19 cellular contexts compared by ENCODE assay signal in genomic region chr4:6681191-6681590, GRCh38. TPM values are rescaled to one million over a fixed set of nuclear protein-coding genes. Genes with fewer than 3 reads are reported as not detected.
DNase-seq lines count a peak whose midpoint lies in the region; ATAC-seq, FAIRE-seq and TF ChIP-seq lines count a peak whose summit lies in the region.
"Had no signal": no experiment of that assay in that cellular context is flagged by ENCODE, and none has a peak within 500 bp of the region (broad histone marks: within the 10 kb centered on the region; RNA-seq: fewer than 3 reads in every experiment).

No MANE protein-coding gene starts in this region.

- H3K27me3 Mint-ChIP-seq in activated T-helper 1 cell treated with anti-CD3 and anti-CD28 coated beads, Interleukin-12 subunit alpha, Interleukin-12 subunit beta, Interleukin-2, Interleukin-4 antibody, amounts not matched to agents 30 ng/mL and 10 ng/mL and 1 ng/mL, durations not matched to agents 14 hours and 24 hours and 36 hours (ENCODE audit: insufficient read depth) = no peaks in the 10 kb centered on the region
- H3K27me3 Mint-ChIP-seq: progenitor cell of endocrine pancreas had no signal

- H3K36me3 Mint-ChIP-seq in activated T-helper 1 cell treated with anti-CD3 and anti-CD28 coated beads, Interleukin-12 subunit alpha, Interleukin-12 subunit beta, Interleukin-2, Interleukin-4 antibody, amounts not matched to agents 30 ng/mL and 10 ng/mL and 1 ng/mL, durations not matched to agents 14 hours and 24 hours and 36 hours (ENCODE audit: low read depth) = peaks cover 37% of the 10 kb centered on the region

- no peaks in the 10 kb centered on the region for H3K9me3 Mint-ChIP-seq in activated T-helper 1 cell treated with anti-CD3 and anti-CD28 coated beads, Interleukin-12 subunit alpha, Interleukin-12 subunit beta, Interleukin-2, Interleukin-4 antibody, amounts not matched to agents 30 ng/mL and 10 ng/mL and 1 ng/mL, durations not matched to agents 14 hours and 24 hours and 36 hours

- 79% methylated on average over 6 of the region's 9 CpGs for WGBS in A549 (ENCODE audit: missing lambda C conversion rate)

- no peak overlapping the region for H3K4me3 Mint-ChIP-seq in activated T-helper 1 cell treated with anti-CD3 and anti-CD28 coated beads, Interleukin-12 subunit alpha, Interleukin-12 subunit beta, Interleukin-2, Interleukin-4 antibody, amounts not matched to agents 30 ng/mL and 10 ng/mL and 1 ng/mL, durations not matched to agents 14 hours and 24 hours and 36 hours

- TF ChIP-seq POLR2A in A549 (IDR thresholded peaks at IDR 0.05; ENCODE audit: low read length) = no peak

- CTCF ChIA-PET in A549 (lab: Yijun Ruan, JAX) = interaction anchor here (1.1 to 2.5 kb wide), 6 partner anchors 8 to 350 kb away, joined by 3 to 9 read pairs (median 4); partner anchors contain the start of gene MRFAP1

- no peak overlapping the region for H3K4me2 ChIP-seq in A549

- FAIRE-seq in A549 (lab: Jason Lieb, UNC) = no peak
- FAIRE-seq: kidney had no signal

- H3K4me1 Mint-ChIP-seq in activated T-helper 1 cell treated with anti-CD3 and anti-CD28 coated beads, Interleukin-12 subunit alpha, Interleukin-12 subunit beta, Interleukin-2, Interleukin-4 antibody, amounts not matched to agents 30 ng/mL and 10 ng/mL and 1 ng/mL, durations not matched to agents 14 hours and 24 hours and 36 hours (ENCODE audit: low read depth) = peaks cover 32% of the 10 kb centered on the region

- intact Hi-C loops in activated T-helper 1 cell treated with anti-CD3 and anti-CD28 coated beads, Interleukin-12 subunit alpha, Interleukin-12 subunit beta, Interleukin-2, Interleukin-4 antibody, amounts not matched to agents 30 ng/mL and 10 ng/mL and 1 ng/mL, durations not matched to agents 14 hours and 24 hours and 36 hours (cut with micrococcal nuclease) = no loop called here

- TF ChIP-seq EP300 in A549 (IDR thresholded peaks at IDR 0.05) = no peak

- H3K9me3 ChIP-seq in A549 = no peaks in the 10 kb centered on the region
- H3K9me3 ChIP-seq: SJSA1, tibial artery had no signal

- no peaks in the 10 kb centered on the region for H3K27me3 ChIP-seq in foreskin keratinocyte
- H3K27me3 ChIP-seq: SJSA1, tibial artery had no signal

- peak; percentile 36; the same call in 2 of the 3 replicates for TF ChIP-seq CTCF in A549 (IDR thresholded peaks at IDR 0.05)
- TF ChIP-seq CTCF in GM10266 (IDR thresholded peaks at IDR 0.05; ENCODE audit: control insufficient read depth, insufficient read depth, low read depth, missing control alignments) = peak; percentile 23
- peak; percentile 54 for TF ChIP-seq CTCF in foreskin keratinocyte (conservative IDR thresholded peaks at IDR 0.05)

- no peak for TF ChIP-seq RAD21 in A549 (conservative IDR thresholded peaks at IDR 0.05 in 1 of 2, IDR thresholded peaks at IDR 0.05 in 1 of 2)

- ATAC-seq in A549 (peak; percentile 35 to 65; a peak in 4 of 6 replicates), foreskin keratinocyte (peak; percentile 12), HG03095 (IDR thresholded peaks at IDR 0.05; ENCODE audit: unreplicated experiment) (no peak)

- H3K4me1 ChIP-seq in A549 = peaks cover 6% of the 10 kb centered on the region; the same call in 2 of the 3 replicates
- no peaks in the 10 kb centered on the region for H3K4me1 ChIP-seq in foreskin keratinocyte

- no peak overlapping the region for H3K4me3 ChIP-seq in A549
- H3K4me3 ChIP-seq: SJSA1, tibial artery had no signal

- DNase-seq in A549 (ENCODE audit: low read depth in 1 of 2, low spot score in 1 of 2) (no peak), GM10266 (ENCODE audit: extremely low spot score) (no peak), OCI-M1 (lab: John Stamatoyannopoulos, UW) (peak; percentile 34), foreskin keratinocyte (no peak), NAMALWA (ENCODE audit: low spot score) (no peak), MV-4-11 (lab: John Stamatoyannopoulos, UW) (no peak)
- no peak for DNase-seq in activated T-helper 1 cell treated with anti-CD3 and anti-CD28 coated beads, Interleukin-12 subunit alpha, Interleukin-12 subunit beta, Interleukin-2, Interleukin-4 antibody, amounts not matched to agents 30 ng/mL and 10 ng/mL and 1 ng/mL, durations not matched to agents 14 hours and 24 hours and 36 hours (ENCODE audit: low spot score)
- DNase-seq: activated CD8-positive, alpha-beta memory T cell treated with anti-CD3 and anti-CD28 coated beads, Interleukin-2, amount 50 U/mL, for 48 hours; AML-193; head of caudate nucleus; KBM-7; kidney; NCI-H187 treated with DMSO at 0.1 percent for 48 hours; NCI-H748 treated with DMSO at 0.1 percent for 48 hours; tibial artery had no signal

- POLR2A ChIA-PET in A549 (lab: Yijun Ruan, JAX) = no interaction called here

- H3K27ac ChIP-seq in A549 = no peak overlapping the region
- no peak overlapping the region for H3K27ac ChIP-seq in foreskin keratinocyte
- H3K27ac ChIP-seq: SJSA1, tibial artery had no signal

- no peak overlapping the region for H3K27ac Mint-ChIP-seq in activated T-helper 1 cell treated with anti-CD3 and anti-CD28 coated beads, Interleukin-12 subunit alpha, Interleukin-12 subunit beta, Interleukin-2, Interleukin-4 antibody, amounts not matched to agents 30 ng/mL and 10 ng/mL and 1 ng/mL, durations not matched to agents 14 hours and 24 hours and 36 hours
- H3K27ac Mint-ChIP-seq: progenitor cell of endocrine pancreas had no signal

TF ChIP-seq in A549, 52 proteins besides CTCF, POLR2A, EP300 and RAD21 (continues in another document):
- TF ChIP-seq HDAC2 (IDR thresholded peaks at IDR 0.05) (no peak), HOXB13 (CRISPR knock-in tag; IDR thresholded peaks at IDR 0.05; ENCODE audit: low read depth) (no peak)

RNA-seq across cellular contexts. Expression of gene S100P, which starts 12.5 kb away (rescaled TPM):
- polyA plus RNA-seq in A549 (2011; rRNA removed) (171 and 291 TPM in 2 replicates), A549 (2017; fragmentation: RNase III; extraction: RNeasy Plus Mini Kit Qiagen cat#74134 plus additional on column Dnase treatment) (11.4 to 20.9 TPM (median 16.0 TPM) in 3 replicates), foreskin keratinocyte (0.27 TPM in 1 of 2 replicates, not detected in the other)
- polyA plus RNA-seq in A549 (2012; cell fraction: cytosol; rRNA removed) = 46.4 and 54.2 TPM in 2 replicates
- polyA plus RNA-seq in A549 (2012; cell fraction: nucleus; rRNA removed) = 11.5 and 12.5 TPM in 2 replicates
- polyA minus RNA-seq in A549 (2011; rRNA and poly(A)+ RNA removed) = 20.1 and 28.1 TPM in 2 replicates
- total RNA-seq in foreskin keratinocyte = 1.1 TPM in 1 of 2 replicates, not detected in the other
- 1.7 and 1.9 TPM in 2 replicates for total RNA-seq in activated T-helper 1 cell treated with anti-CD3 and anti-CD28 coated beads, Interleukin-12 subunit alpha, Interleukin-12 subunit beta, Interleukin-2, Interleukin-4 antibody, amounts not matched to agents 30 ng/mL and 10 ng/mL and 1 ng/mL, durations not matched to agents 14 hours and 24 hours and 36 hours
- total RNA-seq: Daoy, kidney, SJSA1 had no signal

RNA-seq across cellular contexts. Expression of gene MRFAP1L1, which starts 28.5 kb away (rescaled TPM):
- 42.8 and 78.2 TPM in 2 replicates for polyA plus RNA-seq in A549 (2011; rRNA removed)
- 20.7 and 30.2 TPM in 2 replicates for polyA plus RNA-seq in A549 (2012; cell fraction: cytosol; rRNA removed)
- polyA plus RNA-seq in A549 (2012; cell fraction: nucleus; rRNA removed) = 8.3 and 12.5 TPM in 2 replicates
- 41.3 to 46.7 TPM (median 46.1 TPM) in 3 replicates for polyA plus RNA-seq in A549 (2017; fragmentation: RNase III; extraction: RNeasy Plus Mini Kit Qiagen cat#74134 plus additional on column Dnase treatment)
- 10.5 and 13.6 TPM in 2 replicates for polyA minus RNA-seq in A549 (2011; rRNA and poly(A)+ RNA removed)
- total RNA-seq in foreskin keratinocyte = 48.2 and 53.9 TPM in 2 replicates
- 45.3 and 49.5 TPM in 2 replicates for polyA plus RNA-seq in foreskin keratinocyte
- 51.7 and 53.9 TPM in 2 replicates for total RNA-seq in activated T-helper 1 cell treated with anti-CD3 and anti-CD28 coated beads, Interleukin-12 subunit alpha, Interleukin-12 subunit beta, Interleukin-2, Interleukin-4 antibody, amounts not matched to agents 30 ng/mL and 10 ng/mL and 1 ng/mL, durations not matched to agents 14 hours and 24 hours and 36 hours

RNA-seq across cellular contexts. Expression of gene BLOC1S4, which starts 34.8 kb away (rescaled TPM):
- polyA plus RNA-seq in A549 (2011; rRNA removed) (11.7 and 13.2 TPM in 2 replicates), A549 (2017; fragmentation: RNase III; extraction: RNeasy Plus Mini Kit Qiagen cat#74134 plus additional on column Dnase treatment) (11.4 to 13.9 TPM (median 12.6 TPM) in 3 replicates), foreskin keratinocyte (11.5 and 12.4 TPM in 2 replicates)
- polyA plus RNA-seq in A549 (2012; cell fraction: cytosol; rRNA removed) = 18.8 and 26.6 TPM in 2 replicates
- 15.6 and 21.2 TPM in 2 replicates for polyA plus RNA-seq in A549 (2012; cell fraction: nucleus; rRNA removed)
- 4.0 and 4.8 TPM in 2 replicates for polyA minus RNA-seq in A549 (2011; rRNA and poly(A)+ RNA removed)
- total RNA-seq in foreskin keratinocyte = 7.8 and 8.5 TPM in 2 replicates
- total RNA-seq in activated T-helper 1 cell treated with anti-CD3 and anti-CD28 coated beads, Interleukin-12 subunit alpha, Interleukin-12 subunit beta, Interleukin-2, Interleukin-4 antibody, amounts not matched to agents 30 ng/mL and 10 ng/mL and 1 ng/mL, durations not matched to agents 14 hours and 24 hours and 36 hours = 21.5 and 23.6 TPM in 2 replicates

RNA-seq across cellular contexts. Expression of gene MRFAP1, which starts 40.7 kb away (rescaled TPM):
- polyA plus RNA-seq in A549 (2011; rRNA removed) (185 and 272 TPM in 2 replicates), A549 (2017; fragmentation: RNase III; extraction: RNeasy Plus Mini Kit Qiagen cat#74134 plus additional on column Dnase treatment) (293 to 304 TPM (median 294 TPM) in 3 replicates), foreskin keratinocyte (305 and 336 TPM in 2 replicates)
- 211 and 261 TPM in 2 replicates for polyA plus RNA-seq in A549 (2012; cell fraction: cytosol; rRNA removed)
- 116 and 120 TPM in 2 replicates for polyA plus RNA-seq in A549 (2012; cell fraction: nucleus; rRNA removed)
- polyA minus RNA-seq in A549 (2011; rRNA and poly(A)+ RNA removed) = 23.9 and 24.5 TPM in 2 replicates
- 185 and 228 TPM in 2 replicates for total RNA-seq in foreskin keratinocyte
- total RNA-seq in activated T-helper 1 cell treated with anti-CD3 and anti-CD28 coated beads, Interleukin-12 subunit alpha, Interleukin-12 subunit beta, Interleukin-2, Interleukin-4 antibody, amounts not matched to agents 30 ng/mL and 10 ng/mL and 1 ng/mL, durations not matched to agents 14 hours and 24 hours and 36 hours = 115 and 119 TPM in 2 replicates
